ENCODE assay signal across 23 cellular contexts in genomic region chr7:137546009-137546408, GRCh38.
"Had no signal": no experiment of that assay in that cellular context is flagged by ENCODE, and none has a peak within 500 bp of the region (broad histone marks: within the 10 kb centered on the region; RNA-seq: fewer than 3 reads in every experiment).

No MANE protein-coding gene starts in this region.

- H3K9me3 Mint-ChIP-seq: stimulated activated memory B cell treated with anti-CD40 and anti-IgM and Interleukin-4, amounts not matched to agents 10 μg/mL and 1 μg/mL and 100 μg/mL, for 72 hours had no signal

- H3K27ac Mint-ChIP-seq: naive thymus-derived CD4-positive, alpha-beta T cell; nephron progenitor cell; stimulated activated memory B cell treated with anti-CD40 and anti-IgM and Interleukin-4, amounts not matched to agents 10 μg/mL and 1 μg/mL and 100 μg/mL, for 72 hours had no signal

- H3K27me3 ChIP-seq: esophagus squamous epithelium, sigmoid colon, spleen, tibial nerve, upper lobe of left lung had no signal

- H3K36me3 ChIP-seq: esophagus squamous epithelium, sigmoid colon, spleen, thoracic aorta, tibial nerve, upper lobe of left lung had no signal

- H3K36me3 Mint-ChIP-seq: naive thymus-derived CD4-positive, alpha-beta T cell; stimulated activated memory B cell treated with anti-CD40 and anti-IgM and Interleukin-4, amounts not matched to agents 10 μg/mL and 1 μg/mL and 100 μg/mL, for 72 hours had no signal

- H3K4me1 Mint-ChIP-seq: naive thymus-derived CD4-positive, alpha-beta T cell; nephron progenitor cell; stimulated activated memory B cell treated with anti-CD40 and anti-IgM and Interleukin-4, amounts not matched to agents 10 μg/mL and 1 μg/mL and 100 μg/mL, for 72 hours had no signal

- H3K4me1 ChIP-seq: esophagus squamous epithelium, psoas muscle, sigmoid colon, spleen, tibial nerve, upper lobe of left lung had no signal

- H3K27ac ChIP-seq: coronary artery, esophagus squamous epithelium, psoas muscle, sigmoid colon, spleen, thoracic aorta, tibial nerve, upper lobe of left lung had no signal

- H3K9me3 ChIP-seq: esophagus squamous epithelium, psoas muscle, sigmoid colon, spleen, thoracic aorta, tibial nerve, upper lobe of left lung had no signal

- H3K4me3 Mint-ChIP-seq: naive thymus-derived CD4-positive, alpha-beta T cell; nephron progenitor cell; stimulated activated memory B cell treated with anti-CD40 and anti-IgM and Interleukin-4, amounts not matched to agents 10 μg/mL and 1 μg/mL and 100 μg/mL, for 72 hours had no signal

- DNase-seq: dermis blood vessel endothelial cell; effector memory CD4-positive, alpha-beta T cell; erythroblast; esophagus squamous epithelium; foreskin melanocyte; glutamatergic neuron; mesendoderm; midbrain; naive thymus-derived CD4-positive, alpha-beta T cell; nephron progenitor cell; nucleus accumbens; psoas muscle; sigmoid colon; spleen; stimulated activated CD4-positive, alpha-beta T cell treated with anti-CD3 and anti-CD28 coated beads, Interleukin-4, amount 100 ng/mL, for 4 hours; stimulated activated naive CD8-positive, alpha-beta T cell treated with anti-CD3 and anti-CD28 coated beads, Interleukin-15, Interleukin-2, amounts not matched to agents 100 U/mL and 50 U/mL, for 24 hours had no signal

- H3K4me3 ChIP-seq: coronary artery, esophagus squamous epithelium, lung, psoas muscle, sigmoid colon, spleen, thoracic aorta, tibial nerve, upper lobe of left lung had no signal

- ATAC-seq: naive thymus-derived CD4-positive, alpha-beta T cell; psoas muscle; right cardiac atrium; stimulated activated memory B cell treated with anti-CD40 and anti-IgM and Interleukin-4, amounts not matched to agents 10 μg/mL and 1 μg/mL and 100 μg/mL, for 72 hours; stimulated activated naive CD8-positive, alpha-beta T cell treated with anti-CD3 and anti-CD28 coated beads, Interleukin-15, Interleukin-2, amounts not matched to agents 100 U/mL and 50 U/mL, for 24 hours had no signal

- H3K27me3 Mint-ChIP-seq: stimulated activated memory B cell treated with anti-CD40 and anti-IgM and Interleukin-4, amounts not matched to agents 10 μg/mL and 1 μg/mL and 100 μg/mL, for 72 hours had no signal
